In genomic region chr7:104883248-104883717, GRCh38 we compare ENCODE assay signal across 9 cellular contexts.
DNase-seq lines count a peak whose midpoint lies in the region; ATAC-seq and TF ChIP-seq lines count a peak whose summit lies in the region.
"Had no signal": no experiment of that assay in that cellular context is flagged by ENCODE, and none has a peak within 500 bp of the region (broad histone marks: within the 10 kb centered on the region; RNA-seq: fewer than 3 reads in every experiment).

No MANE protein-coding gene starts in this region.

- 0 out of 2 replicates have a peak, but pooled peaks cover 5% of the 10 kb centered on the region for H3K9me3 ChIP-seq in SK-N-SH
- H3K9me3 ChIP-seq: neutrophil had no signal

- TF ChIP-seq RAD21 in SK-N-SH (IDR thresholded peaks at IDR 0.05; ENCODE audit: low read length): no peak

- H3K4me3 ChIP-seq in SK-N-SH (ENCODE audit: low read depth in 2 of 2, low read length in 1 of 2): no peak overlapping the region

- H4K20me1 ChIP-seq in SK-N-SH (ENCODE audit: insufficient read depth): no peaks in the 10 kb centered on the region

- H3K27me3 ChIP-seq in SK-N-SH (ENCODE audit: insufficient read depth): peaks cover 25% of the 10 kb centered on the region; the same call in 1 of the 2 replicates

- no peak for TF ChIP-seq EP300 in SK-N-SH (IDR thresholded peaks at IDR 0.05; ENCODE audit: borderline replicate concordance in 1 of 2, low read depth in 1 of 2, low read length in 1 of 2)

- peak overlapping the region; percentile 68 for H2AFZ ChIP-seq in SK-N-SH (ENCODE audit: low read depth)

- no peaks in the 10 kb centered on the region for H3F3A ChIP-seq in SK-N-SH (replicated peaks; ENCODE audit: insufficient read depth)

- no peaks in the 10 kb centered on the region for H3K36me3 ChIP-seq in SK-N-SH (replicated peaks in 1 of 2; ENCODE audit: control insufficient read depth in 1 of 2, insufficient read depth in 2 of 2, low read length in 1 of 2)
- H3K36me3 ChIP-seq: neutrophil had no signal

- intact Hi-C loops in left colon (cut with DNase I, micrococcal nuclease): loop anchor here in 1 of 2 donors (5.0 kb wide), 1 partner anchor 34 kb away; no protein-coding TSS in a partner anchor

- 0 out of 2 replicates have a peak, but pooled peaks have one; percentile 69 for TF ChIP-seq CTCF in C4-2B (conservative IDR thresholded peaks at IDR 0.05)
- no peak for TF ChIP-seq CTCF in SK-N-SH (IDR thresholded peaks at IDR 0.05)

- POLR2A ChIA-PET in SK-N-SH (lab: Yijun Ruan, JAX): interaction anchor here (1.1 kb wide), 1 partner anchor 35 kb away, joined by 3 read pairs; no protein-coding TSS in a partner anchor

- ATAC-seq in GM21447 (IDR thresholded peaks at IDR 0.05; ENCODE audit: unreplicated experiment) (peak; percentile 5), left colon (peak; percentile 12)

- H3K79me2 ChIP-seq in SK-N-SH (ENCODE audit: insufficient read depth): no peaks in the 10 kb centered on the region

- no peak for DNase-seq in SK-N-SH
- DNase-seq in left colon: no peak
- no peak for DNase-seq in COLO668 (lab: John Stamatoyannopoulos, UW; ENCODE audit: unreplicated experiment)
- DNase-seq in middle frontal gyrus (ENCODE audit: extremely low spot score, low spot score): no peak
- DNase-seq in MV-4-11 (lab: John Stamatoyannopoulos, UW): no peak
- no peak for DNase-seq in H4 (ENCODE audit: low spot score)

- 19% methylated on average over 6 of the region's 6 CpGs for WGBS in SK-N-SH (ENCODE audit: low lambda C conversion rate)

- CTCF ChIA-PET in SK-N-SH (lab: Yijun Ruan, JAX): interaction anchor here (0.6 to 12.8 kb wide), 51 partner anchors 8 to 1592 kb away, joined by 3 to 374 read pairs (median 4); partner anchors contain the start of gene LHFPL3

- H3K27ac ChIP-seq in C4-2B: peak overlapping the region; percentile 48; the same call in 1 of the 2 replicates
- no peak overlapping the region for H3K27ac ChIP-seq in SK-N-SH (ENCODE audit: low read depth in 2 of 2, low read length in 1 of 2)
- H3K27ac ChIP-seq: neutrophil had no signal

- peak overlapping the region; percentile 6; the same call in 1 of the 2 replicates for H3K4me2 ChIP-seq in SK-N-SH

- H3K9me2 ChIP-seq in SK-N-SH: no peaks in the 10 kb centered on the region

- no peaks in the 10 kb centered on the region; a peak in 1 of 4 replicates for H3K4me1 ChIP-seq in SK-N-SH (ENCODE audit: control insufficient read depth in 1 of 2, insufficient read depth in 2 of 2, low read depth in 1 of 2, low read length in 1 of 2)

- H3K9ac ChIP-seq in SK-N-SH: no peak overlapping the region

TF ChIP-seq in SK-N-SH, 30 proteins besides CTCF, POLR2A, EP300 and RAD21:
- no peak for TF ChIP-seq IRF3 (IDR thresholded peaks at IDR 0.05; ENCODE audit: low read depth, low read length)
- TF ChIP-seq RCOR1 (IDR thresholded peaks at IDR 0.05; ENCODE audit: low read length): no peak
- TF ChIP-seq USF2 (IDR thresholded peaks at IDR 0.05; ENCODE audit: borderline replicate concordance, low read depth, low read length): no peak
- no peak for TF ChIP-seq JUND (IDR thresholded peaks at IDR 0.05)
- TF ChIP-seq MAX (IDR thresholded peaks at IDR 0.05; ENCODE audit: low read depth): no peak
- TF ChIP-seq ELF1 (IDR thresholded peaks at IDR 0.05): no peak
- TF ChIP-seq NRF1 (IDR thresholded peaks at IDR 0.05; ENCODE audit: low read depth, low read length): no peak
- no peak for TF ChIP-seq FOXM1 (IDR thresholded peaks at IDR 0.05; ENCODE audit: low read depth)
- no peak for TF ChIP-seq USF1 (IDR thresholded peaks at IDR 0.05; ENCODE audit: borderline replicate concordance, low read depth)
- TF ChIP-seq ZBTB33 (IDR thresholded peaks at IDR 0.05; ENCODE audit: borderline replicate concordance, low read depth): no peak
- no peak for TF ChIP-seq POLR2AphosphoS5 (IDR thresholded peaks at IDR 0.05; ENCODE audit: low read depth, low read length)
- no peak for TF ChIP-seq GATA2 (CRISPR knock-in tag; IDR thresholded peaks at IDR 0.05)
- no peak for TF ChIP-seq PBX3 (IDR thresholded peaks at IDR 0.05)
- no peak for TF ChIP-seq MEF2A (IDR thresholded peaks at IDR 0.05; ENCODE audit: borderline replicate concordance, low read depth)
- TF ChIP-seq SIN3A (IDR thresholded peaks at IDR 0.05; ENCODE audit: borderline replicate concordance, low read depth, low read length): no peak
- TF ChIP-seq TAF1 (IDR thresholded peaks at IDR 0.05; ENCODE audit: borderline replicate concordance, low read depth, low read length): no peak
- TF ChIP-seq EZH2phosphoT487 (IDR thresholded peaks at IDR 0.05; ENCODE audit: borderline replicate concordance, low read depth): no peak
- TF ChIP-seq RFX5 (IDR thresholded peaks at IDR 0.05; ENCODE audit: low read length): no peak
